In genomic region chr7:99499356-99499712, GRCh38 we compare ENCODE assay signal across 6 cellular contexts. TPM values are rescaled to one million over a fixed set of nuclear protein-coding genes. Genes with fewer than 3 reads are reported as not detected.
DNase-seq lines count a peak whose midpoint lies in the region.

No MANE protein-coding gene starts in this region.

- peaks cover 9% of the 10 kb centered on the region for H3K4me1 ChIP-seq in rectal smooth muscle tissue (ENCODE audit: control insufficient read depth, insufficient read depth, low read length)

- H3K27ac ChIP-seq in rectal smooth muscle tissue (ENCODE audit: low read depth, low read length), result peak overlapping the region; percentile 94

- DNase-seq in GM03348 (ENCODE audit: low spot score) (peak; percentile 14), dermis blood vessel endothelial cell (peak; percentile 37), activated gamma-delta T cell (lab: John Stamatoyannopoulos, UW) (no peak), NCI-H1417 treated with DMSO at 0.1 percent for 48 hours (lab: John Stamatoyannopoulos, UW) (no peak)
- DNase-seq in Jurkat, Clone E6-1 (ENCODE audit: low read depth, low spot score), result no peak

- H3K9ac ChIP-seq in rectal smooth muscle tissue (ENCODE audit: low read length), result peak overlapping the region; percentile 94

- H3K36me3 ChIP-seq in rectal smooth muscle tissue (ENCODE audit: control insufficient read depth, insufficient read depth, low read length), result peaks cover 4% of the 10 kb centered on the region

- H3K27me3 ChIP-seq in rectal smooth muscle tissue (ENCODE audit: control insufficient read depth, insufficient read depth, low read length), result no peaks in the 10 kb centered on the region

- peak overlapping the region; percentile 97 for H3K4me3 ChIP-seq in Jurkat, Clone E6-1 (ENCODE audit: low read length)
- H3K4me3 ChIP-seq in rectal smooth muscle tissue (ENCODE audit: low read length), result peak overlapping the region; percentile 100

RNA-seq across cellular contexts. Expression of gene ZNF394, which starts 0.7 kb away (rescaled TPM):
- polyA plus RNA-seq in Jurkat, Clone E6-1 (2012; ENCODE audit: insufficient read depth, insufficient read length), result 15.6 TPM
- total RNA-seq in dermis blood vessel endothelial cell, result 26.0 and 41.7 TPM in 2 replicates

RNA-seq across cellular contexts. Expression of gene ZKSCAN5, which starts 5.1 kb away (rescaled TPM):
- polyA plus RNA-seq in Jurkat, Clone E6-1 (2012; ENCODE audit: insufficient read depth, insufficient read length), result 13.8 TPM
- 11.2 and 15.2 TPM in 2 replicates for total RNA-seq in dermis blood vessel endothelial cell

RNA-seq across cellular contexts. Expression of gene ZNF789, which starts 26.6 kb away (rescaled TPM):
- 33.2 TPM for polyA plus RNA-seq in Jurkat, Clone E6-1 (2012; ENCODE audit: insufficient read depth, insufficient read length)
- total RNA-seq in dermis blood vessel endothelial cell, result 4.7 and 6.1 TPM in 2 replicates

RNA-seq across cellular contexts. Expression of gene ATP5MF, which starts 33.4 kb away (rescaled TPM):
- 1,100 TPM for polyA plus RNA-seq in Jurkat, Clone E6-1 (2012; ENCODE audit: insufficient read depth, insufficient read length)
- 230 and 561 TPM in 2 replicates for total RNA-seq in dermis blood vessel endothelial cell

RNA-seq across cellular contexts. Expression of gene FAM200A, which starts 52.6 kb away (rescaled TPM):
- 6.0 TPM for polyA plus RNA-seq in Jurkat, Clone E6-1 (2012; ENCODE audit: insufficient read depth, insufficient read length)
- total RNA-seq in dermis blood vessel endothelial cell, result 6.1 TPM in 2 replicates

Comparison
In these comparisons a context has a peak if more than half of its experiments do, and no peak if none do; other contexts are left out.
1. DNase-seq: peak in GM03348 (single experiment) and dermis blood vessel endothelial cell (single experiment); none in Jurkat, Clone E6-1 (single experiment), activated gamma-delta T cell (single experiment) and NCI-H1417 treated with DMSO at 0.1 percent for 48 hours (single experiment).